ENCODE assay signal across 20 cellular contexts in genomic region chr1:192697771-192698170, GRCh38.
"Had no signal": no experiment of that assay in that cellular context is flagged by ENCODE, and none has a peak within 500 bp of the region (broad histone marks: within the 10 kb centered on the region; RNA-seq: fewer than 3 reads in every experiment).

No MANE protein-coding gene starts in this region.

- H3K4me3 ChIP-seq: dorsolateral prefrontal cortex, hepatocyte, mucosa of descending colon, sigmoid colon, skin epidermis, stomach, thoracic aorta had no signal

- H3K4me1 Mint-ChIP-seq: neural crest cell had no signal

- H3K9me3 ChIP-seq: mucosa of descending colon, sigmoid colon, stomach, thoracic aorta had no signal

- H3K4me3 Mint-ChIP-seq: naive thymus-derived CD8-positive, alpha-beta T cell; neural crest cell had no signal

- H3K27me3 ChIP-seq: dorsolateral prefrontal cortex, hepatocyte, sigmoid colon, stomach had no signal

- H3K27ac Mint-ChIP-seq: naive thymus-derived CD8-positive, alpha-beta T cell had no signal

- H3K36me3 ChIP-seq: sigmoid colon, stomach, thoracic aorta had no signal

- DNase-seq: cortex of kidney; dorsolateral prefrontal cortex; effector CD8-positive, alpha-beta T cell; foreskin melanocyte; head of caudate nucleus; kidney; left cardiac atrium; left ventricle myocardium superior; mucosa of descending colon; naive thymus-derived CD8-positive, alpha-beta T cell; sigmoid colon; stimulated activated CD4-positive, alpha-beta T cell treated with anti-CD3 and anti-CD28 coated beads, Interleukin-2, amount 100 ng/mL, for 24 hours; stimulated activated naive CD4-positive, alpha-beta T cell; stomach; substantia nigra; trophoblast cell had no signal

- H3K27ac ChIP-seq: dorsolateral prefrontal cortex, hepatocyte, sigmoid colon, skin epidermis, stomach, thoracic aorta had no signal

- ATAC-seq: left cardiac atrium; left ventricle myocardium superior; mucosa of descending colon; naive thymus-derived CD8-positive, alpha-beta T cell had no signal
